1 cellular context compared by ENCODE assay signal in genomic region chr3:193842029-193842782, GRCh38.
TF ChIP-seq lines count a peak whose summit lies in the region.

No MANE protein-coding gene starts in this region.

TF ChIP-seq in K562, 482 proteins besides CTCF, POLR2A, EP300 and RAD21 (continued from another document):
- TF ChIP-seq SNAPC5 (CRISPR knock-in tag; IDR thresholded peaks at IDR 0.05) (no peak), POLR2G (IDR thresholded peaks at IDR 0.05; ENCODE audit: low read depth, low read length) (no peak), HNRNPLL (IDR thresholded peaks at IDR 0.05; ENCODE audit: low read depth, low read length, poor library complexity, severe bottlenecking) (peak; percentile 5), ZNF384 (IDR thresholded peaks at IDR 0.05; ENCODE audit: low read depth, low read length) (no peak), ZNF184 (CRISPR knock-in tag; IDR thresholded peaks at IDR 0.05) (no peak), NBN (IDR thresholded peaks at IDR 0.05; ENCODE audit: low read depth) (no peak), ZNF23 (CRISPR knock-in tag; IDR thresholded peaks at IDR 0.05) (no peak)
TF ChIP-seq in K562: peak in this region for 68.
